In the genomic region with DNA sequence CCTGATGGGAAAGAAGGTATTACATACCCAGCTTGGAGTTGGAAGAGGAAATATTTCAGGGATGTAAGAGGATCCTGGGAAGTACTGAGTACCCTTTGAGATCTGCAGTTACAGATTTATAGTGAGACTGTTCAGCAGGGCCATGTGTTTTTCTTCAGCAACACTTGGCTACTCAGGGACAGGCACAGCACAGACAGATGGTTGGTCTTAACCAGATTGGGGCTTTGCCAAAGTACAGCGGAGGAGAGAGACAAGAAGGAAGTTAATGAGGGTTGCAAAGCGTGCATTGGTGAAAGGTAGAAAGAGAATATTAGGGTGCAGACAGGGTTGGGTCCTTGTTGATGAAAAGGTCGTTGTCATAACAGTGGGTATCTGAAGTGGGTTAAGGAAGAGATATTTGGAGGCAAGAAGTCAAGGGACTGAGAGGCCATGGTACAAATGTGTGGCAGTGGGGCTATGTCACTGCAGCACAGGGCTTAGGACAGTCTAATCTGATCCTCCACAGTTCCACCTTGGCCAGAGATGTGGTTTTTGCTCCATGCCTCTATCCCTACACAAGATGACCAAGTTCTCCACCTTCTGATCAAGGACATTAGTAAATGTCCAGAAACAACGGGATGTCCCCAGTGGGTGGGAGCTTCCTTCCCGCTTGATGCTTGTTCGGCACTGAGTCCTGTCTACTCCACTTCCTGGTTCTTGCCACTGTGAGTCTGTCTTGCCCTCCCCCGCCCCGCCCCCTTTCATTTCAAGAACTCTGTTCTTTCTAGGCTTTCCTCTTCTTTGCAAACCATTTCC, we compare ENCODE assay signal across 8 cellular contexts. TPM values are rescaled to one million over a fixed set of nuclear protein-coding genes. Genes with fewer than 3 reads are reported as not detected.
DNase-seq lines count a peak whose midpoint lies in the region; ATAC-seq, FAIRE-seq and TF ChIP-seq lines count a peak whose summit lies in the region.

No MANE protein-coding gene starts in this region.

- no peak for TF ChIP-seq POLR2A in endothelial cell of umbilical vein (IDR thresholded peaks at IDR 0.05; ENCODE audit: low read depth, low read length)

- H3K9me3 ChIP-seq in endothelial cell of umbilical vein (replicated peaks; ENCODE audit: control insufficient read depth, insufficient read depth, low read length): no peaks in the 10 kb centered on the region

- no TSS peak for BruUV-seq in endothelial cell of umbilical vein (replicated peaks; lab: Mats Ljungman, UMichigan)

- POLR2A ChIA-PET in endothelial cell of umbilical vein (lab: Charles Lee): no interaction called here

- CTCF ChIA-PET in endothelial cell of umbilical vein (lab: Charles Lee): no interaction called here

- FAIRE-seq in endothelial cell of umbilical vein (lab: Jason Lieb, UNC): no peak

- peak overlapping the region; percentile 32 for H2AFZ ChIP-seq in endothelial cell of umbilical vein (ENCODE audit: low read depth, low read length)

- in situ Hi-C loops in KBM-7 (cut with MboI; ENCODE audit: low pct_unique_long_range_greater_than_20kb, low sequenced_read_pairs): no loop called here

- H4K20me1 ChIP-seq in endothelial cell of umbilical vein (replicated peaks; ENCODE audit: control insufficient read depth, extremely low read depth, insufficient read depth, low read length): no peaks in the 10 kb centered on the region

- H3K79me2 ChIP-seq in endothelial cell of umbilical vein (ENCODE audit: control insufficient read depth, insufficient read depth, low read length): no peaks in the 10 kb centered on the region

- H3K4me2 ChIP-seq in endothelial cell of umbilical vein (ENCODE audit: insufficient read depth, low read length): no peak overlapping the region

- dilution Hi-C loops in endothelial cell of umbilical vein (cut with MboI; ENCODE audit: extremely low pct_ligation_motif_present, low sequenced_read_pairs): no loop called here

- no peak for TF ChIP-seq CTCF in endothelial cell of umbilical vein (IDR thresholded peaks at IDR 0.05; ENCODE audit: extremely low read depth in 1 of 2, insufficient read depth in 1 of 2, low read depth in 1 of 2, low read length in 2 of 2)

- intact Hi-C loops in endothelial cell of umbilical vein (cut with micrococcal nuclease): no loop called here

- no peak overlapping the region for H3K4me3 ChIP-seq in endothelial cell of umbilical vein (replicated peaks in 1 of 3; ENCODE audit: insufficient read depth in 1 of 3, low read depth in 1 of 3, low read length in 3 of 3)

- H3K9ac ChIP-seq in endothelial cell of umbilical vein (replicated peaks; ENCODE audit: extremely low read depth, insufficient read depth, low read length): no peak overlapping the region

- H3K4me1 ChIP-seq in endothelial cell of umbilical vein (ENCODE audit: control insufficient read depth, extremely low read depth, insufficient read depth, low read length): no peaks in the 10 kb centered on the region

- no peak for ATAC-seq in HG03039 (IDR thresholded peaks at IDR 0.05; ENCODE audit: unreplicated experiment)
- ATAC-seq in HG03159 (IDR thresholded peaks at IDR 0.05; ENCODE audit: unreplicated experiment): no peak

- peak; percentile 65 for DNase-seq in KBM-7
- DNase-seq in activated CD4-positive, alpha-beta T cell treated with anti-CD3 and anti-CD28 coated beads for 24 hours (ENCODE audit: low read depth in 2 of 2): peak; percentile 29 to 34
- no peak for DNase-seq in endothelial cell of umbilical vein (ENCODE audit: low read depth, low spot score)
- DNase-seq in stimulated activated CD4-positive, alpha-beta T cell treated with anti-CD3 and anti-CD28 coated beads, Interleukin-4, amount 100 ng/mL, for 48 hours (ENCODE audit: low read depth in 2 of 2): peak; percentile 35 to 47
- no peak for DNase-seq in GOT3 (lab: John Stamatoyannopoulos, UW)
- no peak for DNase-seq in iPS-NIHi11 (ENCODE audit: low spot score)

- H3K9me1 ChIP-seq in endothelial cell of umbilical vein (replicated peaks; ENCODE audit: control insufficient read depth, extremely low read depth, insufficient read depth, low read length): no peaks in the 10 kb centered on the region

- no peaks in the 10 kb centered on the region for H3K36me3 ChIP-seq in endothelial cell of umbilical vein (ENCODE audit: control insufficient read depth in 2 of 2, extremely low read depth in 1 of 2, insufficient read depth in 2 of 2, low read length in 2 of 2)

- no peak overlapping the region for H3K27ac ChIP-seq in endothelial cell of umbilical vein (ENCODE audit: insufficient read depth, low read depth, low read length)

- H3K27me3 ChIP-seq in endothelial cell of umbilical vein (ENCODE audit: control insufficient read depth in 2 of 2, insufficient read depth in 2 of 2, low read length in 2 of 2): peaks cover 4 to 5% of the 10 kb centered on the region in 2 experiments

TF ChIP-seq in endothelial cell of umbilical vein, 7 proteins besides CTCF, POLR2A, EP300 and RAD21:
- TF ChIP-seq, protein P1, sequence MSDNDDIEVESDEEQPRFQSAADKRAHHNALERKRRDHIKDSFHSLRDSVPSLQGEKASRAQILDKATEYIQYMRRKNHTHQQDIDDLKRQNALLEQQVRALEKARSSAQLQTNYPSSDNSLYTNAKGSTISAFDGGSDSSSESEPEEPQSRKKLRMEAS (IDR thresholded peaks at IDR 0.05; ENCODE audit: insufficient read depth, insufficient read length): no peak
- no peak for TF ChIP-seq FOS (IDR thresholded peaks at IDR 0.05; ENCODE audit: borderline replicate concordance, insufficient read depth, low read length)
- TF ChIP-seq JUN (IDR thresholded peaks at IDR 0.05; ENCODE audit: borderline replicate concordance, insufficient read depth, insufficient read length, low read depth): no peak
- no peak for TF ChIP-seq MYC (IDR thresholded peaks at IDR 0.05; ENCODE audit: low read depth, low read length)
- no peak for TF ChIP-seq GATA2 (IDR thresholded peaks at IDR 0.05; ENCODE audit: insufficient read depth, insufficient read length, low read depth, low read length)
- TF ChIP-seq EZH2 (IDR thresholded peaks at IDR 0.05; ENCODE audit: borderline replicate concordance, low read depth, low read length, severe bottlenecking): no peak
- no peak for TF ChIP-seq POLR2AphosphoS5 (IDR thresholded peaks at IDR 0.05; ENCODE audit: insufficient read depth, low read depth, low read length)

RNA-seq across cellular contexts. Expression of a gene that starts 18.9 kb away (rescaled TPM):
- total RNA-seq in endothelial cell of umbilical vein: 19.7 and 22.5 TPM in 2 replicates
- polyA plus RNA-seq in endothelial cell of umbilical vein: 11.2 and 11.6 TPM in 2 replicates
- 13.2 and 15.5 TPM in 2 replicates for polyA plus RNA-seq in endothelial cell of umbilical vein (2011; cell fraction: cytosol; rRNA removed)
- polyA plus RNA-seq in endothelial cell of umbilical vein (2011; cell fraction: nucleus; rRNA removed): 7.9 and 12.3 TPM in 2 replicates
- 22.6 and 24.0 TPM in 2 replicates for polyA plus RNA-seq in endothelial cell of umbilical vein (2012)
- polyA minus RNA-seq in endothelial cell of umbilical vein: 18.3 and 25.6 TPM in 2 replicates
- 14.7 TPM for polyA minus RNA-seq in endothelial cell of umbilical vein (2011; cell fraction: cytosol; rRNA and poly(A)+ RNA removed)
- 15.3 and 21.4 TPM in 2 replicates for polyA minus RNA-seq in endothelial cell of umbilical vein (2011; cell fraction: nucleus; rRNA and poly(A)+ RNA removed)

Comparison
In these comparisons a context has a peak if more than half of its experiments do, and no peak if none do; other contexts are left out.
1. DNase-seq: peak in KBM-7 (single experiment), activated CD4-positive, alpha-beta T cell treated with anti-CD3 and anti-CD28 coated beads for 24 hours (2 of 2) and stimulated activated CD4-positive, alpha-beta T cell treated with anti-CD3 and anti-CD28 coated beads, Interleukin-4, amount 100 ng/mL, for 48 hours (2 of 2); none in endothelial cell of umbilical vein (single experiment), GOT3 (single experiment) and iPS-NIHi11 (single experiment).